23 cellular contexts compared by ENCODE assay signal in genomic region chr3:159472611-159473010, GRCh38.
"Had no signal": no experiment of that assay in that cellular context is flagged by ENCODE, and none has a peak within 500 bp of the region (broad histone marks: within the 10 kb centered on the region; RNA-seq: fewer than 3 reads in every experiment).

No MANE protein-coding gene starts in this region.

- H3K27me3 Mint-ChIP-seq: activated CD4-positive, alpha-beta memory T cell treated with anti-CD3 and anti-CD28 coated beads, Interleukin-2, amount 10 ng/mL, durations not matched to agents 7 days and 5 days; activated CD4-positive, alpha-beta T cell treated with anti-CD3 and anti-CD28 coated beads for 36 hours; activated naive CD4-positive, alpha-beta T cell treated with anti-CD3 and anti-CD28 coated beads, Interleukin-2, amount 10 ng/mL, durations not matched to agents 7 days and 5 days; activated naive CD8-positive, alpha-beta T cell treated with anti-CD3 and anti-CD28 coated beads, Interleukin-2, amount 50 U/mL, for 24 hours; brain; memory B cell; naive B cell; progenitor cell of endocrine pancreas had no signal

- H3K4me3 Mint-ChIP-seq: activated CD4-positive, alpha-beta memory T cell treated with anti-CD3 and anti-CD28 coated beads, Interleukin-2, amount 10 ng/mL, durations not matched to agents 7 days and 5 days; activated CD4-positive, alpha-beta T cell treated with anti-CD3 and anti-CD28 coated beads for 36 hours; activated naive CD4-positive, alpha-beta T cell treated with anti-CD3 and anti-CD28 coated beads, Interleukin-2, amount 10 ng/mL, durations not matched to agents 7 days and 5 days; activated naive CD8-positive, alpha-beta T cell treated with anti-CD3 and anti-CD28 coated beads, Interleukin-2, amount 50 U/mL, for 24 hours; brain; immature natural killer cell; memory B cell; naive B cell; neural crest cell; T-helper 2 cell treated with Interferon-gamma antibody and Interleukin-4, amounts not matched to agents 5 μg/mL and 100 μg/mL, for 36 hours had no signal

- H3K4me1 ChIP-seq: gastrocnemius medialis, heart left ventricle, tibial artery had no signal

- H3K9me3 Mint-ChIP-seq: activated CD4-positive, alpha-beta memory T cell treated with anti-CD3 and anti-CD28 coated beads, Interleukin-2, amount 10 ng/mL, durations not matched to agents 7 days and 5 days; activated naive CD4-positive, alpha-beta T cell treated with anti-CD3 and anti-CD28 coated beads, Interleukin-2, amount 10 ng/mL, durations not matched to agents 7 days and 5 days; activated naive CD8-positive, alpha-beta T cell treated with anti-CD3 and anti-CD28 coated beads, Interleukin-2, amount 50 U/mL, for 24 hours; activated T-helper 2 cell treated with anti-CD3 and anti-CD28 coated beads, Interferon-gamma antibody, Interleukin-2, Interleukin-4, amounts not matched to agents 10 μg/mL and 5 μg/mL and 100 μg/mL, durations not matched to agents 14 hours and 24 hours and 36 hours; memory B cell; T-helper 2 cell treated with Interferon-gamma antibody and Interleukin-4, amounts not matched to agents 5 μg/mL and 100 μg/mL, for 36 hours had no signal

- H3K36me3 ChIP-seq: gastrocnemius medialis, heart left ventricle, tibial artery had no signal

- H3K4me1 Mint-ChIP-seq: activated CD4-positive, alpha-beta memory T cell treated with anti-CD3 and anti-CD28 coated beads, Interleukin-2, amount 10 ng/mL, durations not matched to agents 7 days and 5 days; activated CD4-positive, alpha-beta T cell treated with anti-CD3 and anti-CD28 coated beads for 36 hours; activated naive CD4-positive, alpha-beta T cell treated with anti-CD3 and anti-CD28 coated beads, Interleukin-2, amount 10 ng/mL, durations not matched to agents 7 days and 5 days; activated naive CD8-positive, alpha-beta T cell treated with anti-CD3 and anti-CD28 coated beads, Interleukin-2, amount 50 U/mL, for 24 hours; brain; immature natural killer cell; memory B cell; naive B cell; neural crest cell had no signal

- H3K4me3 ChIP-seq: dorsolateral prefrontal cortex, gastrocnemius medialis, heart left ventricle, mucosa of descending colon, tibial artery had no signal

- H3K27ac ChIP-seq: dorsolateral prefrontal cortex, gastrocnemius medialis, heart left ventricle, tibial artery had no signal

- H3K27me3 ChIP-seq: dorsolateral prefrontal cortex, gastrocnemius medialis, heart left ventricle, tibial artery had no signal

- H3K9me3 ChIP-seq: gastrocnemius medialis, mucosa of descending colon, tibial artery had no signal

- H3K36me3 Mint-ChIP-seq: activated naive CD4-positive, alpha-beta T cell treated with anti-CD3 and anti-CD28 coated beads, Interleukin-2, amount 10 ng/mL, durations not matched to agents 7 days and 5 days; brain; immature natural killer cell; memory B cell; naive B cell had no signal

- ATAC-seq: activated CD4-positive, alpha-beta T cell treated with anti-CD3 and anti-CD28 coated beads for 36 hours; activated naive CD8-positive, alpha-beta T cell treated with anti-CD3 and anti-CD28 coated beads, Interleukin-2, amount 50 U/mL, for 24 hours; gastrocnemius medialis; heart left ventricle; mucosa of descending colon had no signal

- H3K27ac Mint-ChIP-seq: activated CD4-positive, alpha-beta memory T cell treated with anti-CD3 and anti-CD28 coated beads, Interleukin-2, amount 10 ng/mL, durations not matched to agents 7 days and 5 days; activated CD4-positive, alpha-beta T cell treated with anti-CD3 and anti-CD28 coated beads for 36 hours; activated naive CD4-positive, alpha-beta T cell treated with anti-CD3 and anti-CD28 coated beads, Interleukin-2, amount 10 ng/mL, durations not matched to agents 7 days and 5 days; activated naive CD8-positive, alpha-beta T cell treated with anti-CD3 and anti-CD28 coated beads, Interleukin-2, amount 50 U/mL, for 24 hours; activated T-helper 2 cell treated with anti-CD3 and anti-CD28 coated beads, Interferon-gamma antibody, Interleukin-2, Interleukin-4, amounts not matched to agents 10 μg/mL and 5 μg/mL and 100 μg/mL, durations not matched to agents 14 hours and 24 hours and 36 hours; brain; immature natural killer cell; memory B cell; naive B cell; progenitor cell of endocrine pancreas; T-helper 2 cell treated with Interferon-gamma antibody and Interleukin-4, amounts not matched to agents 5 μg/mL and 100 μg/mL, for 36 hours had no signal

- DNase-seq: activated CD4-positive, alpha-beta memory T cell treated with anti-CD3 and anti-CD28 coated beads, Interleukin-2, amount 10 ng/mL, durations not matched to agents 7 days and 5 days; activated CD4-positive, alpha-beta T cell treated with anti-CD3 and anti-CD28 coated beads for 36 hours; activated naive CD4-positive, alpha-beta T cell treated with anti-CD3 and anti-CD28 coated beads, Interleukin-2, amount 10 ng/mL, durations not matched to agents 7 days and 5 days; activated naive CD8-positive, alpha-beta T cell treated with anti-CD3 and anti-CD28 coated beads, Interleukin-2, amount 50 U/mL, for 24 hours; activated T-cell treated with anti-CD3 and anti-CD28 coated beads, Interleukin-2, amount 50 U/mL, for 1 hour; anterior cingulate cortex; central memory CD4-positive, alpha-beta T cell; dorsolateral prefrontal cortex; erythroblast; gastrocnemius medialis; heart left ventricle; immature natural killer cell; mucosa of descending colon; naive B cell; stimulated activated CD4-positive, alpha-beta T cell treated with anti-CD3 and anti-CD28 coated beads, Interleukin-2, amount 100 ng/mL, for 24 hours; stimulated activated naive CD4-positive, alpha-beta T cell treated with Interleukin-2 at 50 U/mL for 16 hours; tibial artery had no signal
